ENCODE assay signal across 8 cellular contexts in the genomic region with DNA sequence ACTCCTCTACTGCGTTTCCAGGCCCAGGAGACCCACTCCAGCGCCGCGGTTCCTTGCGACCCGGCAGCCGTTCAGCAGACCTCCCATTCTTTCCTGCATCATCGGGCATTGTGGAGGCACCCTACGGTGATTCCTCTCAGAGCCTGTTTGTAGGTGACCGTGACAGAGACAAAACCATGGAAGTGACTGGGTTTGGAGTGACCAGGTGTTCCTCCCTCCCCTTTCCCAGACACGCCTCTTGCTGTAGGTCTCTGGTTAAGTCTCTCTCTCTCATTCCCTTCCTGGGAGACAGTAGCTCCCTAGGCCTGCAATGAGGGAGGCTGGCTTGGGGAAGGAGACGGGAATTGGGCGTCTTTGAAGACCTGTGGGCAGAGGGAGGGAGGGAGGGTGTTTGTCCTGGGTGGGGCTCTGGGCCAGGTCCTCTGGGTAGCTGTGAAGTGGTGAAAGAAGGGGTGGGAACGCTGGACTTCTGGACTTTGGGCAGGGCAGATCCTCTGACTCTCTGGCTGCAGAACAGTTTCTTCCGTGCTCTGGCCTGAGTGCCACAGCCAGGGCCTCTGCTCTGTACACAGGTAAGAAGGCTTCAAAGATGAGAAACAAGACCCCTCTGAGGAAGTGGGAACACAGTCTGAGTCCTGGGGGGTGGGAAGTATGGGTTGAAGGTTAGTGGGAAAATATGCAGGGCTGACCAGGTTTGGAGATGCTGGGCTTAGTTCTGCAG. TPM values are rescaled to one million over a fixed set of nuclear protein-coding genes. Genes with fewer than 3 reads are reported as not detected.
DNase-seq lines count a peak whose midpoint lies in the region; ATAC-seq and TF ChIP-seq lines count a peak whose summit lies in the region.

No MANE protein-coding gene starts in this region.

- peak overlapping the region; percentile 90 to 94 for H3K4me3 Mint-ChIP-seq in activated T-cell treated with anti-CD3 and anti-CD28 coated beads, Interleukin-2, amount 50 U/mL, for 72 hours
- peak overlapping the region; percentile 95 for H3K4me3 Mint-ChIP-seq in T-helper 17 cell

- DNase-seq in activated T-cell treated with anti-CD3 and anti-CD28 coated beads, Interleukin-2, amount 50 U/mL, for 72 hours: no peak
- no peak for DNase-seq in activated T-cell treated with anti-CD3 and anti-CD28 coated beads for 4 hours
- DNase-seq in T-helper 17 cell: no peak
- no peak for DNase-seq in foreskin fibroblast
- DNase-seq in 8988T: no peak
- DNase-seq in AG08395 (ENCODE audit: low spot score): no peak

- H3K4me1 Mint-ChIP-seq in activated T-cell treated with anti-CD3 and anti-CD28 coated beads, Interleukin-2, amount 50 U/mL, for 72 hours (ENCODE audit: low read depth): peaks cover 43% of the 10 kb centered on the region
- peaks cover 30% of the 10 kb centered on the region for H3K4me1 Mint-ChIP-seq in T-helper 17 cell

- peaks cover 25% of the 10 kb centered on the region for H3K4me1 ChIP-seq in parathyroid adenoma

- H3K4me3 ChIP-seq in foreskin fibroblast (ENCODE audit: low read depth in 1 of 2, low read length in 2 of 2): peak overlapping the region; percentile 69 to 77
- H3K4me3 ChIP-seq in parathyroid adenoma (ENCODE audit: low read depth, low read length): peak overlapping the region; percentile 79

- H3K9me3 Mint-ChIP-seq in activated T-cell treated with anti-CD3 and anti-CD28 coated beads, Interleukin-2, amount 50 U/mL, for 72 hours: no peaks in the 10 kb centered on the region

- TF ChIP-seq CTCF in foreskin fibroblast (IDR thresholded peaks at IDR 0.05; ENCODE audit: low read depth, low read length) (no peak), parathyroid adenoma (IDR thresholded peaks at IDR 0.05) (no peak)

- no peaks in the 10 kb centered on the region for H3K9me3 ChIP-seq in T-helper 17 cell (ENCODE audit: control insufficient read depth, low read length, poor library complexity, severe bottlenecking)
- no peaks in the 10 kb centered on the region for H3K9me3 ChIP-seq in parathyroid adenoma (ENCODE audit: control insufficient read depth, low read length)

- peak overlapping the region; percentile 55 for H3K9ac ChIP-seq in parathyroid adenoma

- no peaks in the 10 kb centered on the region for H3K36me3 Mint-ChIP-seq in activated T-cell treated with anti-CD3 and anti-CD28 coated beads, Interleukin-2, amount 50 U/mL, for 72 hours (ENCODE audit: insufficient read depth in 2 of 2)
- H3K36me3 Mint-ChIP-seq in T-helper 17 cell (ENCODE audit: low read depth): peaks cover 12% of the 10 kb centered on the region

- no peaks in the 10 kb centered on the region for H3K27me3 ChIP-seq in parathyroid adenoma (ENCODE audit: control insufficient read depth, insufficient read depth, low read length)

- H3K36me3 ChIP-seq in parathyroid adenoma (ENCODE audit: control insufficient read depth, insufficient read depth, low read length): no peaks in the 10 kb centered on the region

- peak overlapping the region; percentile 94 for H3K27ac ChIP-seq in parathyroid adenoma

- ATAC-seq in activated T-cell treated with anti-CD3 and anti-CD28 coated beads, Interleukin-2, amount 50 U/mL, for 72 hours (replicated peaks in 1 of 2): no peak
- no peak for ATAC-seq in T-helper 17 cell
- ATAC-seq in HG02970 (IDR thresholded peaks at IDR 0.05; ENCODE audit: low FRiP score, unreplicated experiment): no peak

- peak overlapping the region; percentile 76 for H3K4me2 ChIP-seq in parathyroid adenoma (ENCODE audit: low read length)

- H3K79me2 ChIP-seq in parathyroid adenoma: peaks cover 20% of the 10 kb centered on the region

- peak overlapping the region; percentile 91 for H2AFZ ChIP-seq in parathyroid adenoma

- peak overlapping the region; percentile 96 for H3K27ac Mint-ChIP-seq in activated T-cell treated with anti-CD3 and anti-CD28 coated beads, Interleukin-2, amount 50 U/mL, for 72 hours
- H3K27ac Mint-ChIP-seq in T-helper 17 cell: peak overlapping the region; percentile 95

- H3K27me3 Mint-ChIP-seq in activated T-cell treated with anti-CD3 and anti-CD28 coated beads, Interleukin-2, amount 50 U/mL, for 72 hours (ENCODE audit: low read depth): no peaks in the 10 kb centered on the region
- H3K27me3 Mint-ChIP-seq in T-helper 17 cell: no peaks in the 10 kb centered on the region

RNA-seq across cellular contexts. Expression of gene KLC4, which starts 0.8 kb away (rescaled TPM):
- total RNA-seq in activated T-cell treated with anti-CD3 and anti-CD28 coated beads, Interleukin-2, amount 50 U/mL, for 72 hours: 10 to 100 TPM; 36.9 to 37.4 TPM
- total RNA-seq in T-helper 17 cell: 10 to 100 TPM; 25.7 to 41.9 TPM

RNA-seq across cellular contexts. Expression of gene MRPL2, which starts 1.0 kb away (rescaled TPM):
- total RNA-seq in activated T-cell treated with anti-CD3 and anti-CD28 coated beads, Interleukin-2, amount 50 U/mL, for 72 hours: 10 to 100 TPM; 85.0 to 85.7 TPM
- total RNA-seq in T-helper 17 cell: 10 to 100 TPM; 32.3 to 37.5 TPM

RNA-seq across cellular contexts. Expression of gene CUL7, which starts 6.5 kb away (rescaled TPM):
- 10 to 100 TPM; 16.8 to 19.7 TPM for total RNA-seq in activated T-cell treated with anti-CD3 and anti-CD28 coated beads, Interleukin-2, amount 50 U/mL, for 72 hours
- total RNA-seq in T-helper 17 cell: 10 to 100 TPM in 1 of 2 donors, 1 to 10 TPM in 1; 8.2 to 11.2 TPM

RNA-seq across cellular contexts. Expression of gene PTK7, which starts 15.9 kb away (rescaled TPM):
- 1 to 10 TPM; 2.8 to 7.8 TPM for total RNA-seq in activated T-cell treated with anti-CD3 and anti-CD28 coated beads, Interleukin-2, amount 50 U/mL, for 72 hours
- total RNA-seq in T-helper 17 cell: 1 to 10 TPM in 1 of 2 donors, under 1 TPM in 1; 0.62 to 1.6 TPM

RNA-seq across cellular contexts. Expression of gene RRP36, which starts 38.8 kb away (rescaled TPM):
- total RNA-seq in activated T-cell treated with anti-CD3 and anti-CD28 coated beads, Interleukin-2, amount 50 U/mL, for 72 hours: 10 to 100 TPM; 43.4 to 54.2 TPM
- total RNA-seq in T-helper 17 cell: 10 to 100 TPM; 25.2 to 29.0 TPM
